Comparison of ENCODE assay signal across 1 cellular context in the genomic region with DNA sequence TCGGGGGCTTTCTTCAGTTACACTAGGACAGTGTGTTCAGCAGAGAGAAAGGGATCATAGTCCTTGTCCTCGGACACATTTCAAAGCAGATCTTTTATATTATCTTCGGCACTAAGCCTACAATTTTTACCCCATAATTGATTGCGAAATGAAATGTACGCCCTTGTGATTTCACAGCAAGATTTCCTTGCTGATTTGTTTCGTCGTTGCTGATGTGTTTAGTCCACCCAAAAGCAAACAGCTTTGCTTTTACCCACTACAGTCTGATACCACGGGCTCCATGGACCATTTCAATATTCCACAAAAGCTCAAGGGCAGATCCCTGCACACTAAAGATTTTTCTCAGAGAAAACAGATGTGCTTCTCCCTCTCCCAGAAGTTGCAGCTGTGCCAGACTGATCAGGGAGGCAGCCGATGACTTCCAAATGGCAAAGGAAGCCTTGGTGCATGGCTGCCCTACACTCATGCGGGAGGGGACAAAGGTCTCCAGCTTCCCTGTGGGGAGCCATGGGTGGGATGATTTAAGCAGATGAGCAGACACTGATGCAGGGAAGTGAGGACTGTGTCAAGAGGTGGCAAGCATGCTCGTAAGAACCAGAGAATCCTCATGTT.
TF ChIP-seq lines count a peak whose summit lies in the region.

No MANE protein-coding gene starts in this region.

TF ChIP-seq in HepG2, 621 proteins besides CTCF, POLR2A, EP300 and RAD21 (continued from another document):
- TF ChIP-seq KMT2A (CRISPR knock-in tag; IDR thresholded peaks at IDR 0.05) (peak; percentile 74), RBM39 (IDR thresholded peaks at IDR 0.05; ENCODE audit: low read depth, low read length, poor library complexity, severe bottlenecking) (no peak), HNF4A (CRISPR knock-in tag; IDR thresholded peaks at IDR 0.05) (peak; percentile 53), ZNF224 (CRISPR knock-in tag; IDR thresholded peaks at IDR 0.05) (0 out of 2 replicates have a peak, but pooled peaks have one; percentile 35), SAP130 (CRISPR knock-in tag; IDR thresholded peaks at IDR 0.05; ENCODE audit: low read depth) (peak; percentile 31; the same call in 1 of the 2 replicates), ARID5B (CRISPR knock-in tag; IDR thresholded peaks at IDR 0.05) (peak; percentile 11; the same call in 1 of the 2 replicates), TP53 (CRISPR knock-in tag; conservative IDR thresholded peaks at IDR 0.05) (no peak), DRAP1 (CRISPR knock-in tag; IDR thresholded peaks at IDR 0.05) (no peak), ZNF619 (CRISPR knock-in tag; IDR thresholded peaks at IDR 0.05) (no peak), ZNF577 (CRISPR knock-in tag; IDR thresholded peaks at IDR 0.05; ENCODE audit: borderline replicate concordance, low read depth) (no peak), SALL1 (CRISPR knock-in tag; IDR thresholded peaks at IDR 0.05) (peak; percentile 47), ZNF644 (CRISPR knock-in tag; IDR thresholded peaks at IDR 0.05; ENCODE audit: low read depth) (peak; percentile 89), NCOA2 (CRISPR knock-in tag; IDR thresholded peaks at IDR 0.05) (0 out of 2 replicates have a peak, but pooled peaks have one; percentile 15), HHEX (CRISPR knock-in tag; IDR thresholded peaks at IDR 0.05) (no peak), TBX2 (CRISPR knock-in tag; IDR thresholded peaks at IDR 0.05; ENCODE audit: borderline replicate concordance) (peak; percentile 51; the same call in 1 of the 2 replicates), MAX (IDR thresholded peaks at IDR 0.05) (peak; percentile 15; the same call in 1 of the 2 replicates), HNF4G (IDR thresholded peaks at IDR 0.05; ENCODE audit: borderline replicate concordance, low read depth, low read length) (peak; percentile 46; the same call in 1 of the 2 replicates), HNF4G (CRISPR knock-in tag; IDR thresholded peaks at IDR 0.05; ENCODE audit: borderline replicate concordance, low read depth) (0 out of 2 replicates have a peak, but pooled peaks have one; percentile 23), ONECUT2 (CRISPR knock-in tag; IDR thresholded peaks at IDR 0.05) (no peak), MIXL1 (CRISPR knock-in tag; IDR thresholded peaks at IDR 0.05) (0 out of 2 replicates have a peak, but pooled peaks have one; percentile 23), BCL6 (CRISPR knock-in tag; IDR thresholded peaks at IDR 0.05) (0 out of 2 replicates have a peak, but pooled peaks have one; percentile 19), ARID4A (CRISPR knock-in tag; IDR thresholded peaks at IDR 0.05; ENCODE audit: borderline replicate concordance) (peak; percentile 37; the same call in 1 of the 2 replicates), HDAC6 (IDR thresholded peaks at IDR 0.05; ENCODE audit: low read depth, low read length) (no peak), CHD4 (IDR thresholded peaks at IDR 0.05; ENCODE audit: borderline replicate concordance, low read length) (no peak), ARNTL (CRISPR knock-in tag; IDR thresholded peaks at IDR 0.05) (0 out of 2 replicates have a peak, but pooled peaks have one; percentile 18), ZNF292 (CRISPR knock-in tag; IDR thresholded peaks at IDR 0.05; ENCODE audit: borderline replicate concordance, low read depth) (peak; percentile 31; the same call in 1 of the 2 replicates)
